ENCODE assay signal across 1 cellular context in the genomic region with DNA sequence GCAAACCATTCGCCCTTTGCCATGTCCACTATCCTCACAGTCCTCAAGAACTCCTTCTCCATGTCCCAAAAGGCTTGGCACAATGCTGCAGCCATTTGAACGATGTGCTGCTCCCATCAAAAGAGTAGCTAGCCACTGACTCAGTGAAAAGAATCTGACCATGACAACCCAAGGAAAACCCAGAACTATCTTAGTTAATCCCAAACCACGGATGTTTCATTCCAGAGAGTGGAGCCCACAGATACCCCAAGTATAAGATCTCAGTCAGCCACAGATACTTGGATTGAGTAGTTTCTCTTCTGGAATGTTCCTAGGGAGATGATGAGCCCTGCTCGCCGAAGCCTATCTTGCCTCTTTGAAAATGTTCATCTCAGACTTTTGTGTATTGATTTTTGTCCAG.
TF ChIP-seq lines count a peak whose summit lies in the region.

No MANE protein-coding gene starts in this region.

TF ChIP-seq in IMR-90, 13 proteins besides CTCF, POLR2A, EP300 and RAD21 (continued from another document):
- TF ChIP-seq, protein P1, sequence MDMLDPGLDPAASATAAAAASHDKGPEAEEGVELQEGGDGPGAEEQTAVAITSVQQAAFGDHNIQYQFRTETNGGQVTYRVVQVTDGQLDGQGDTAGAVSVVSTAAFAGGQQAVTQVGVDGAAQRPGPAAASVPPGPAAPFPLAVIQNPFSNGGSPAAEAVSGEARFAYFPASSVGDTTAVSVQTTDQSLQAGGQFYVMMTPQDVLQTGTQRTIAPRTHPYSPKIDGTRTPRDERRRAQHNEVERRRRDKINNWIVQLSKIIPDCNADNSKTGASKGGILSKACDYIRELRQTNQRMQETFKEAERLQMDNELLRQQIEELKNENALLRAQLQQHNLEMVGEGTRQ (IDR thresholded peaks at IDR 0.05; ENCODE audit: low read depth, low read length): no peak
- TF ChIP-seq RFX5 (IDR thresholded peaks at IDR 0.05; ENCODE audit: low read depth, low read length) (no peak), CHD1 (IDR thresholded peaks at IDR 0.05; ENCODE audit: low read depth, low read length) (no peak)
